Comparison of ENCODE assay signal across 20 cellular contexts in genomic region chr9:114925039-114925438, GRCh38. TPM values are rescaled to one million over a fixed set of nuclear protein-coding genes. Genes with fewer than 3 reads are reported as not detected.
DNase-seq lines count a peak whose midpoint lies in the region; ATAC-seq and TF ChIP-seq lines count a peak whose summit lies in the region.
"Had no signal": no experiment of that assay in that cellular context is flagged by ENCODE, and none has a peak within 500 bp of the region (broad histone marks: within the 10 kb centered on the region; RNA-seq: fewer than 3 reads in every experiment).

No MANE protein-coding gene starts in this region.

- H3K27ac Mint-ChIP-seq in natural killer cell treated with Interleukin-12 subunit alpha and Interleukin-12 subunit beta and Interleukin-15 and Interleukin-18, amount 100 ng/mL, for 72 hours = no peak overlapping the region
- H3K27ac Mint-ChIP-seq in natural killer cell = no peak overlapping the region
- peak overlapping the region; percentile 21 for H3K27ac Mint-ChIP-seq in activated naive CD8-positive, alpha-beta T cell treated with anti-CD3 and anti-CD28 coated beads for 36 hours

- no peaks in the 10 kb centered on the region for H4K20me1 ChIP-seq in MM.1S (ENCODE audit: insufficient read depth, low read length)

- H3K4me1 ChIP-seq in MM.1S (ENCODE audit: low read length) = peaks cover 34% of the 10 kb centered on the region

- TF ChIP-seq CTCF in natural killer cell (IDR thresholded peaks at IDR 0.05) = no peak
- TF ChIP-seq CTCF in MM.1S (IDR thresholded peaks at IDR 0.05; ENCODE audit: low read length) = no peak

- ATAC-seq in natural killer cell treated with Interleukin-12 subunit alpha and Interleukin-12 subunit beta and Interleukin-15 and Interleukin-18, amount 100 ng/mL, for 72 hours = peak in 1 of 2 donors; percentile 43
- ATAC-seq in natural killer cell (no peak), HG02870 (IDR thresholded peaks at IDR 0.05; ENCODE audit: unreplicated experiment) (no peak)
- ATAC-seq: HCT116, heart left ventricle, sciatic nerve had no signal

- peaks cover 20% of the 10 kb centered on the region for H3K27me3 ChIP-seq in MM.1S (replicated peaks; ENCODE audit: insufficient read depth, low read length)

- H3K4me2 ChIP-seq in MM.1S (ENCODE audit: low read depth, low read length) = peak overlapping the region; percentile 79
- H3K4me2 ChIP-seq: PC-9 had no signal

- DNase-seq in natural killer cell treated with Interleukin-12 subunit alpha and Interleukin-12 subunit beta and Interleukin-15 and Interleukin-18, amount 100 ng/mL, for 72 hours (ENCODE audit: low spot score) = no peak
- DNase-seq in natural killer cell (no peak), MM.1S (peak; percentile 86), DMS79 (lab: John Stamatoyannopoulos, UW) (no peak), substantia nigra (lab: John Stamatoyannopoulos, UW) (no peak), NCI-H1436 treated with DMSO at 0.1 percent for 48 hours (lab: John Stamatoyannopoulos, UW) (no peak)
- no peak for DNase-seq in activated naive CD8-positive, alpha-beta T cell treated with anti-CD3 and anti-CD28 coated beads for 36 hours
- DNase-seq: heart left ventricle; immature natural killer cell; NCI-H1092 treated with DMSO at 0.1 percent for 48 hours; NCI-H2107; PC-9; stimulated activated naive CD4-positive, alpha-beta T cell treated with Interleukin-2 at 50 U/mL for 16 hours had no signal

- H3K4me3 ChIP-seq in MM.1S (ENCODE audit: low read length) = 0 out of 2 replicates have a peak overlapping the region, but pooled peaks have one; percentile 11
- H3K4me3 ChIP-seq: heart left ventricle, PC-9 had no signal

- no peaks in the 10 kb centered on the region for H3K9me3 Mint-ChIP-seq in natural killer cell treated with Interleukin-12 subunit alpha and Interleukin-12 subunit beta and Interleukin-15 and Interleukin-18, amount 100 ng/mL, for 72 hours
- no peaks in the 10 kb centered on the region for H3K9me3 Mint-ChIP-seq in natural killer cell
- H3K9me3 Mint-ChIP-seq in activated naive CD8-positive, alpha-beta T cell treated with anti-CD3 and anti-CD28 coated beads for 36 hours = no peaks in the 10 kb centered on the region
- H3K9me3 Mint-ChIP-seq: immature natural killer cell had no signal

- no peaks in the 10 kb centered on the region for H3K9me3 ChIP-seq in MM.1S (replicated peaks; ENCODE audit: insufficient read depth, low read length)
- H3K9me3 ChIP-seq: heart left ventricle had no signal

- H3K36me3 ChIP-seq in MM.1S (replicated peaks; ENCODE audit: insufficient read depth, low read length) = no peaks in the 10 kb centered on the region
- H3K36me3 ChIP-seq: heart left ventricle had no signal

- peaks cover 15% of the 10 kb centered on the region for H3F3A ChIP-seq in MM.1S (ENCODE audit: insufficient read depth, low read length)

- no peak overlapping the region for H2AFZ ChIP-seq in MM.1S (ENCODE audit: low read length)
- H2AFZ ChIP-seq: PC-9 had no signal

- H3K79me2 ChIP-seq in MM.1S (ENCODE audit: low read length) = no peaks in the 10 kb centered on the region

- H3K4me3 Mint-ChIP-seq in natural killer cell treated with Interleukin-12 subunit alpha and Interleukin-12 subunit beta and Interleukin-15 and Interleukin-18, amount 100 ng/mL, for 72 hours = peak overlapping the region; percentile 6
- H3K4me3 Mint-ChIP-seq in natural killer cell = no peak overlapping the region
- H3K4me3 Mint-ChIP-seq in activated naive CD8-positive, alpha-beta T cell treated with anti-CD3 and anti-CD28 coated beads for 36 hours = no peak overlapping the region

- peaks cover 7 to 9% of the 10 kb centered on the region in 2 donors for H3K27me3 Mint-ChIP-seq in natural killer cell treated with Interleukin-12 subunit alpha and Interleukin-12 subunit beta and Interleukin-15 and Interleukin-18, amount 100 ng/mL, for 72 hours
- H3K27me3 Mint-ChIP-seq in natural killer cell (ENCODE audit: low read depth in 2 of 2) = peaks cover 0 to 9% of the 10 kb centered on the region in 2 donors
- H3K27me3 Mint-ChIP-seq in activated naive CD8-positive, alpha-beta T cell treated with anti-CD3 and anti-CD28 coated beads for 36 hours = no peaks in the 10 kb centered on the region

- H3K9me2 ChIP-seq in MM.1S (replicated peaks; ENCODE audit: insufficient read depth, low read length) = no peaks in the 10 kb centered on the region

- intact Hi-C loops in natural killer cell (cut with micrococcal nuclease) = no loop called here

- H3K27ac ChIP-seq in MM.1S (ENCODE audit: low read length) = no peak overlapping the region
- H3K27ac ChIP-seq in substantia nigra (ENCODE audit: low read depth, low read length, poor library complexity, severe bottlenecking) = no peak overlapping the region
- H3K27ac ChIP-seq: heart left ventricle, PC-9 had no signal

- peaks cover 8% of the 10 kb centered on the region for H3K36me3 Mint-ChIP-seq in natural killer cell treated with Interleukin-12 subunit alpha and Interleukin-12 subunit beta and Interleukin-15 and Interleukin-18, amount 100 ng/mL, for 72 hours
- no peaks in the 10 kb centered on the region for H3K36me3 Mint-ChIP-seq in natural killer cell
- H3K36me3 Mint-ChIP-seq in activated naive CD8-positive, alpha-beta T cell treated with anti-CD3 and anti-CD28 coated beads for 36 hours = peaks cover 73% of the 10 kb centered on the region

- H3K4me1 Mint-ChIP-seq in natural killer cell treated with Interleukin-12 subunit alpha and Interleukin-12 subunit beta and Interleukin-15 and Interleukin-18, amount 100 ng/mL, for 72 hours (ENCODE audit: low read depth in 2 of 2) = peaks cover 36 to 47% of the 10 kb centered on the region in 2 donors
- peaks cover 45 to 59% of the 10 kb centered on the region in 2 donors for H3K4me1 Mint-ChIP-seq in natural killer cell
- peaks cover 64% of the 10 kb centered on the region for H3K4me1 Mint-ChIP-seq in activated naive CD8-positive, alpha-beta T cell treated with anti-CD3 and anti-CD28 coated beads for 36 hours

- no peak overlapping the region for H3K9ac ChIP-seq in MM.1S (ENCODE audit: low read length)

RNA-seq across cellular contexts. Expression of gene TNFSF8, which starts 5.4 kb away (rescaled TPM):
- 1 to 10 TPM; 1.3 to 1.9 TPM for total RNA-seq in natural killer cell treated with Interleukin-12 subunit alpha and Interleukin-12 subunit beta and Interleukin-15 and Interleukin-18, amount 100 ng/mL, for 72 hours
- 1 to 10 TPM; 4.2 to 6.0 (median 4.8) TPM for total RNA-seq in natural killer cell
- 10 to 100 TPM; 57.3 to 59.9 TPM for total RNA-seq in activated naive CD8-positive, alpha-beta T cell treated with anti-CD3 and anti-CD28 coated beads for 36 hours
- total RNA-seq: astrocyte, HT1080, osteocyte, PC-9, SK-MEL-5 had no signal

Comparison
In these comparisons a context has a peak if more than half of its experiments do, and no peak if none do; other contexts are left out.
1. RNA of gene TNFSF8, which starts 5.4 kb away (total RNA-seq): 57.3 to 59.9 TPM in activated naive CD8-positive, alpha-beta T cell treated with anti-CD3 and anti-CD28 coated beads for 36 hours; 4.2 to 6.0 TPM in natural killer cell and 1.3 to 1.9 TPM in natural killer cell treated with Interleukin-12 subunit alpha and Interleukin-12 subunit beta and Interleukin-15 and Interleukin-18, amount 100 ng/mL, for 72 hours; every median in the first group is over 4 times any median in the second.